Comparison of ENCODE assay signal across 8 cellular contexts in the genomic region with DNA sequence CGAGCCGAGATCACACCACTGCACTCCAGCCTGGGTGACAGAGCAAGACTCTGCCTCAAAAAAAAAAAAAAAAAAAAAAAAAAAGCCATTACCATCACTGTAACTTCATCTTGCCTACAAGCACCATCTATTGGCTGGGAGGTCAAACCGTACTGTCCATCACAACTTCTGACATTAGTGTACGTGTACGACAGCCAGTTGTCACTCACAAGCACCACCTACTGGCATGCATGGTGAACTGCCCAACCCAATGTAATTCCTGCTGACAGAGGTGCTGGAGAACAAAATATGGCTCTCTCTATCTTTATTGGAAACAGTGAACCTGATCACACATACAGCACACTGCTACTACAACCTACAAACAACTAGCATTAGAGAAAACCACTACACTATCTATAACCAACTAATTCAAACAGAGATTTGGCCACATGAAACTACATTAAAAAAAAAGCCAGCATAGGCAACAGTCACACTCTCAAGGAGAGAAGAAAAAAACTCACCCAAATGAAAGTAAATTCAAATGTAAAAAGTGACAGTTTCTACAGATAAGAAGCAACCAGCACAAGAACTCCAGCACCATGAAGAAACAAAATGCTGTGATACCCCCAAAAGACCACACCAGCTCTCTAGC.
A peak's percentile ranks its signal among the peaks of the same experiment; 100 is the strongest.
DNase-seq lines count a peak whose midpoint lies in the region; ATAC-seq, FAIRE-seq and TF ChIP-seq lines count a peak whose summit lies in the region.

No MANE protein-coding gene starts in this region.

- H3K9me3 Mint-ChIP-seq in activated CD8-positive, alpha-beta memory T cell treated with anti-CD3 and anti-CD28 coated beads, Interleukin-2, amount 10 ng/mL, durations not matched to agents 7 days and 5 days (ENCODE audit: low read depth), result no peaks in the 10 kb centered on the region

- TF ChIP-seq RAD21 in GM12878 (IDR thresholded peaks at IDR 0.05; ENCODE audit: insufficient read depth, low read depth, low read length), result peak; percentile 52

- POLR2A ChIA-PET in GM12878 (lab: Charles Lee), result no interaction called here

- no peaks in the 10 kb centered on the region for H3K79me2 ChIP-seq in GM12878 (ENCODE audit: control insufficient read depth, insufficient read depth, low read length)

- no peak overlapping the region for H3K27ac Mint-ChIP-seq in activated CD8-positive, alpha-beta memory T cell treated with anti-CD3 and anti-CD28 coated beads, Interleukin-2, amount 10 ng/mL, durations not matched to agents 7 days and 5 days

- H3K4me3 Mint-ChIP-seq in activated CD8-positive, alpha-beta memory T cell treated with anti-CD3 and anti-CD28 coated beads, Interleukin-2, amount 10 ng/mL, durations not matched to agents 7 days and 5 days, result no peak overlapping the region

- no peak overlapping the region for H2AFZ ChIP-seq in GM12878 (ENCODE audit: control insufficient read depth, low read depth, low read length)

- H3K36me3 Mint-ChIP-seq in activated CD8-positive, alpha-beta memory T cell treated with anti-CD3 and anti-CD28 coated beads, Interleukin-2, amount 10 ng/mL, durations not matched to agents 7 days and 5 days, result no peaks in the 10 kb centered on the region

- no peak overlapping the region for H3K9ac ChIP-seq in GM12878 (ENCODE audit: control insufficient read depth, insufficient read depth, low read length)

- no peak overlapping the region for H3K27ac ChIP-seq in 22Rv1
- H3K27ac ChIP-seq in GM12878 (ENCODE audit: control insufficient read depth, insufficient read depth), result no peak overlapping the region
- H3K27ac ChIP-seq in pancreas, result no peak overlapping the region

- H4K20me1 ChIP-seq in GM12878 (ENCODE audit: control insufficient read depth, insufficient read depth), result no peaks in the 10 kb centered on the region

- RAD21 ChIA-PET in GM12878 (lab: Charles Lee; ENCODE audit: unreplicated experiment), result interaction anchor here (0.6 kb wide), 1 partner anchor 82 kb away, joined by 3 read pairs; no protein-coding TSS in a partner anchor

- no TSS peak for BruUV-seq in GM12878 (replicated peaks; lab: Mats Ljungman, UMichigan)

- WGBS in GM12878 (ENCODE audit: insufficient coverage, insufficient replicate concordance, low lambda C conversion rate, missing lambda C conversion rate), result 41% methylated on average over 5 of the region's 5 CpGs
- WGBS in pancreas, 2 donors, result 50 to 66% methylated on average over 5 of the region's 5 CpGs

- intact Hi-C loops in GM12878 (cut with micrococcal nuclease; ENCODE audit: unreplicated experiment) (loop anchor here (2.0 to 10.0 kb wide), 3 partner anchors 171 to 324 kb away; no protein-coding TSS in a partner anchor), pancreas (cut with DNase I) (no loop called here), posterior vena cava (cut with DNase I) (no loop called here)

- H3K9me3 ChIP-seq in GM12878 (replicated peaks; ENCODE audit: control insufficient read depth, insufficient read depth, low read length) (no peaks in the 10 kb centered on the region), pancreas (no peaks in the 10 kb centered on the region)

- no peaks in the 10 kb centered on the region for H3K4me1 Mint-ChIP-seq in activated CD8-positive, alpha-beta memory T cell treated with anti-CD3 and anti-CD28 coated beads, Interleukin-2, amount 10 ng/mL, durations not matched to agents 7 days and 5 days

- peak; percentile 16 for DNase-seq in GM12864 (ENCODE audit: low read depth)
- DNase-seq in H4 (ENCODE audit: low spot score), result peak; percentile 53
- peak; percentile 32 for DNase-seq in Jurkat, Clone E6-1 (ENCODE audit: low read depth, low spot score)
- DNase-seq in GM12878 (ENCODE audit: low read depth, low spot score), result peak; percentile 8
- peak in 1 of 6 donors; percentile 16 for DNase-seq in pancreas
- DNase-seq in activated CD8-positive, alpha-beta memory T cell treated with anti-CD3 and anti-CD28 coated beads, Interleukin-2, amount 10 ng/mL, durations not matched to agents 7 days and 5 days, result no peak
- no peak for DNase-seq in posterior vena cava (ENCODE audit: low spot score)

- peaks cover 21% of the 10 kb centered on the region for H3K27me3 Mint-ChIP-seq in activated CD8-positive, alpha-beta memory T cell treated with anti-CD3 and anti-CD28 coated beads, Interleukin-2, amount 10 ng/mL, durations not matched to agents 7 days and 5 days

- no peak overlapping the region for H3K4me2 ChIP-seq in GM12878 (ENCODE audit: control insufficient read depth, insufficient read depth)

- no peak for TF ChIP-seq EP300 in GM12878 (IDR thresholded peaks at IDR 0.05; ENCODE audit: borderline replicate concordance in 1 of 2, control insufficient read depth in 1 of 2, low read depth in 2 of 2, low read length in 2 of 2)

- SMC1A ChIA-PET in GM12878 (lab: Charles Lee; ENCODE audit: uncharacterized antibody, unreplicated experiment), result no interaction called here

- peak; percentile 94 for TF ChIP-seq CTCF in 22Rv1 (IDR thresholded peaks at IDR 0.05)
- peak; percentile 87 for TF ChIP-seq CTCF in GM12864 (IDR thresholded peaks at IDR 0.05; ENCODE audit: low read depth, low read length, missing control alignments)
- TF ChIP-seq CTCF in GM12878 (IDR thresholded peaks at IDR 0.05 in 2 of 3, conservative IDR thresholded peaks at IDR 0.05 in 1 of 3; ENCODE audit: control insufficient read depth in 2 of 3, extremely low read depth in 1 of 3, insufficient read depth in 1 of 3, low read depth in 3 of 3, low read length in 3 of 3), result peak; percentile 63 to 77 (median 74)
- peak in 3 of 4 donors; percentile 11 to 19 (median 16) for TF ChIP-seq CTCF in pancreas (IDR thresholded peaks at IDR 0.05)

- no peaks in the 10 kb centered on the region for H3K36me3 ChIP-seq in GM12878 (ENCODE audit: control insufficient read depth in 2 of 2, insufficient read depth in 2 of 2, low read length in 1 of 2)
- no peaks in the 10 kb centered on the region for H3K36me3 ChIP-seq in pancreas

- H3K4me3 ChIP-seq in GM12864 (ENCODE audit: low read depth, low read length) (no peak overlapping the region), GM12878 (no peak overlapping the region), pancreas (no peak overlapping the region)
- no peak overlapping the region for H3K4me3 ChIP-seq in Jurkat, Clone E6-1 (ENCODE audit: low read length)

- no peak for TF ChIP-seq POLR2A in GM12878 (IDR thresholded peaks at IDR 0.05; ENCODE audit: low read depth, low read length)

- no peaks in the 10 kb centered on the region for H3K4me1 ChIP-seq in GM12878 (ENCODE audit: control insufficient read depth, insufficient read depth, low read length)
- H3K4me1 ChIP-seq in pancreas, result no peaks in the 10 kb centered on the region

- peak; percentile 96 for ATAC-seq in GM12878
- peak in 2 of 4 donors; percentile 63 to 66 for ATAC-seq in pancreas
- ATAC-seq in activated CD8-positive, alpha-beta memory T cell treated with anti-CD3 and anti-CD28 coated beads, Interleukin-2, amount 10 ng/mL, durations not matched to agents 7 days and 5 days, result no peak

- in situ Hi-C loops in GM12878 (cut with MboI), result no loop called here

- FAIRE-seq in GM12878 (lab: Jason Lieb, UNC), result peak; percentile 93
- no peak for FAIRE-seq in pancreas (lab: Jason Lieb, UNC)

- H3K27me3 ChIP-seq in GM12878 (replicated peaks in 1 of 2; ENCODE audit: control insufficient read depth in 2 of 2, insufficient read depth in 2 of 2, low read length in 1 of 2) (no peaks in the 10 kb centered on the region), pancreas (no peaks in the 10 kb centered on the region)

- CTCF ChIA-PET in GM12878 (lab: Yijun Ruan, JAX), result interaction anchor here (1.4 to 2.0 kb wide), 2 partner anchors 206 to 231 kb away, joined by 3 to 5 read pairs; no protein-coding TSS in a partner anchor
- CTCF ChIA-PET in activated CD8-positive, alpha-beta memory T cell treated with anti-CD3 and anti-CD28 coated beads, Interleukin-2, amount 10 ng/mL, durations not matched to agents 7 days and 5 days (lab: Charles Lee), result interaction anchor here (0.7 kb wide), 1 partner anchor 86 kb away, joined by 3 read pairs; no protein-coding TSS in a partner anchor

TF ChIP-seq in GM12878, 131 proteins besides CTCF, POLR2A, EP300 and RAD21:
- TF ChIP-seq YY1 (IDR thresholded peaks at IDR 0.05; ENCODE audit: low read depth, low read length) (0 out of 2 replicates have a peak, but pooled peaks have one; percentile 11), SMC3 (IDR thresholded peaks at IDR 0.05; ENCODE audit: borderline replicate concordance, low read length) (peak; percentile 58; the same call in 1 of the 2 replicates), SIN3A (IDR thresholded peaks at IDR 0.05; ENCODE audit: low read depth, low read length) (no peak), KDM1A (IDR thresholded peaks at IDR 0.05; ENCODE audit: borderline replicate concordance) (no peak), CREM (IDR thresholded peaks at IDR 0.05; ENCODE audit: low read depth) (no peak), ZNF207 (IDR thresholded peaks at IDR 0.05; ENCODE audit: borderline replicate concordance) (no peak)
- TF ChIP-seq, protein P1, sequence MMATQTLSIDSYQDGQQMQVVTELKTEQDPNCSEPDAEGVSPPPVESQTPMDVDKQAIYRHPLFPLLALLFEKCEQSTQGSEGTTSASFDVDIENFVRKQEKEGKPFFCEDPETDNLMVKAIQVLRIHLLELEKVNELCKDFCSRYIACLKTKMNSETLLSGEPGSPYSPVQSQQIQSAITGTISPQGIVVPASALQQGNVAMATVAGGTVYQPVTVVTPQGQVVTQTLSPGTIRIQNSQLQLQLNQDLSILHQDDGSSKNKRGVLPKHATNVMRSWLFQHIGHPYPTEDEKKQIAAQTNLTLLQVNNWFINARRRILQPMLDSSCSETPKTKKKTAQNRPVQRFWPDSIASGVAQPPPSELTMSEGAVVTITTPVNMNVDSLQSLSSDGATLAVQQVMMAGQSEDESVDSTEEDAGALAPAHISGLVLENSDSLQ (IDR thresholded peaks at IDR 0.05), result peak; percentile 84
- TF ChIP-seq, protein P2, sequence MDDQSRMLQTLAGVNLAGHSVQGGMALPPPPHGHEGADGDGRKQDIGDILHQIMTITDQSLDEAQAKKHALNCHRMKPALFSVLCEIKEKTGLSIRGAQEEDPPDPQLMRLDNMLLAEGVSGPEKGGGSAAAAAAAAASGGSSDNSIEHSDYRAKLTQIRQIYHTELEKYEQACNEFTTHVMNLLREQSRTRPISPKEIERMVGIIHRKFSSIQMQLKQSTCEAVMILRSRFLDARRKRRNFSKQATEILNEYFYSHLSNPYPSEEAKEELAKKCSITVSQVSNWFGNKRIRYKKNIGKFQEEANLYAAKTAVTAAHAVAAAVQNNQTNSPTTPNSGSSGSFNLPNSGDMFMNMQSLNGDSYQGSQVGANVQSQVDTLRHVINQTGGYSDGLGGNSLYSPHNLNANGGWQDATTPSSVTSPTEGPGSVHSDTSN (IDR thresholded peaks at IDR 0.05; ENCODE audit: insufficient replicate concordance, low read depth, low read length), result peak; percentile 70

Comparison
In these comparisons a context has a peak if more than half of its experiments do, and no peak if none do; other contexts are left out.
1. CTCF ChIP-seq: peak in every context shown above with its lines; median percentile 94 in 22Rv1; 87 in GM12864; 74 in GM12878; 16 in pancreas.
2. DNase-seq: peak in GM12864 (single experiment), H4 (single experiment), Jurkat, Clone E6-1 (single experiment) and GM12878 (single experiment); none in activated CD8-positive, alpha-beta memory T cell treated with anti-CD3 and anti-CD28 coated beads, Interleukin-2, amount 10 ng/mL, durations not matched to agents 7 days and 5 days (single experiment) and posterior vena cava (single experiment).